1 cellular context compared by ENCODE assay signal in genomic region chr15:76871930-76872329, GRCh38.
TF ChIP-seq lines count a peak whose summit lies in the region.

No MANE protein-coding gene starts in this region.

TF ChIP-seq in endothelial cell of umbilical vein, 7 proteins besides CTCF, POLR2A, EP300 and RAD21:
- TF ChIP-seq POLR2AphosphoS5 (IDR thresholded peaks at IDR 0.05; ENCODE audit: insufficient read depth, low read depth, low read length), result no peak
- no peak for TF ChIP-seq EZH2 (IDR thresholded peaks at IDR 0.05; ENCODE audit: borderline replicate concordance, low read depth, low read length, severe bottlenecking)
- TF ChIP-seq MYC (IDR thresholded peaks at IDR 0.05; ENCODE audit: low read depth, low read length), result no peak
